34 cellular contexts compared by ENCODE assay signal in the genomic region with DNA sequence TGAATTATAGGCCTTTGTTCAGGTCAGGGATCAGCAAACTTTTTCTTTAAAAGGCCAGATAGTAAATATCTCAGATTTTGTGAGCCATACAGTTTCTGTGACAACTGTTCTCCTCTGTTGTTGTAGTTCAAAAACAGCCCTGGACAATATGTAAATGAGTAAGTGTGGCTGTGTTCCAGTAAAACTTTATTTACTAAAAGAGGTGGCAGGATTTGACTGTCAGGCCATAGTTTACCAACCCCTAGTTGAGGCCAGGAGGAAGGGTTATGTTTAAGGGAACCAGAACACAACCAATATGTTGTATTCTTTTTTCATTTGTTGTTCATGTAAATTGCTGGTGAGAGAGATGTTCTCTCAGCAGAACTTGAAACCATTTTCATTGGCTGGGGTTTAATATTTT.
DNase-seq lines count a peak whose midpoint lies in the region; ATAC-seq, FAIRE-seq and TF ChIP-seq lines count a peak whose summit lies in the region.
"Had no signal": no experiment of that assay in that cellular context is flagged by ENCODE, and none has a peak within 500 bp of the region (broad histone marks: within the 10 kb centered on the region; RNA-seq: fewer than 3 reads in every experiment).

No MANE protein-coding gene starts in this region.

- TF ChIP-seq EP300 in HepG2 (IDR thresholded peaks at IDR 0.05; ENCODE audit: low read depth in 2 of 2, low read length in 2 of 2) (no peak), HepG2 (CRISPR knock-in tag; IDR thresholded peaks at IDR 0.05; ENCODE audit: borderline replicate concordance) (no peak)

- in situ Hi-C loops in HepG2 (cut with HindIII; ENCODE audit: extremely low pct_ligation_motif_present, low pct_unique_long_range_greater_than_20kb), result no loop called here

- BruUV-seq in HepG2 (replicated peaks; lab: Mats Ljungman, UMichigan), result no TSS peak

- no peaks in the 10 kb centered on the region for H4K20me1 ChIP-seq in HepG2 (ENCODE audit: insufficient read depth, low read length)
- H4K20me1 ChIP-seq: BLaER1; BLaER1 treated with 17β-estradiol and CSF1 and Interleukin-3, amounts not matched to agents 10 nM and 100 nM had no signal

- ATAC-seq in right lobe of liver (peak; percentile 23 to 67 (median 48)), HepG2 (no peak), left lobe of liver (peak; percentile 47), HG03097 (IDR thresholded peaks at IDR 0.05; ENCODE audit: low FRiP score, unreplicated experiment) (no peak)
- ATAC-seq: A549; CD8-positive, alpha-beta T cell had no signal

- H2AFZ ChIP-seq in HepG2 (ENCODE audit: low read length), result no peak overlapping the region

- TF ChIP-seq CTCF in right lobe of liver (IDR thresholded peaks at IDR 0.05) (no peak), HepG2 (CRISPR knock-in tag; IDR thresholded peaks at IDR 0.05) (no peak), 22Rv1 (IDR thresholded peaks at IDR 0.05) (no peak)

- no peak for DNase-seq in right lobe of liver
- no peak for DNase-seq in HepG2 (ENCODE audit: low spot score)
- no peak for DNase-seq in left lobe of liver (ENCODE audit: low spot score)
- peak; percentile 29 for DNase-seq in renal cortical epithelial cell (ENCODE audit: low read depth)
- no peak for DNase-seq in NCI-H2107 treated with DMSO at 0.1 percent for 48 hours (lab: John Stamatoyannopoulos, UW; ENCODE audit: unreplicated experiment)
- no peak for DNase-seq in cardiac septum (ENCODE audit: low spot score)
- DNase-seq: 8988T; ACHN; AML-193; BE2C; C1 segment of cervical spinal cord; Caco-2; Calu3; CD4-positive, alpha-beta memory T cell; CD4-positive, alpha-beta T cell; CD4-positive, CD25-positive, alpha-beta regulatory T cell; CD8-positive, alpha-beta memory T cell; CD8-positive, alpha-beta T cell; COR-L47; DMS 273 treated with DMSO at 0.1 percent for 48 hours; DMS153; DMS53; DMS79; DMS79 treated with DMSO at 0.1 percent for 48 hours; DND-41; EL had no signal

- H3K4me3 ChIP-seq in right lobe of liver (no peak overlapping the region), HepG2 (replicated peaks in 1 of 3; ENCODE audit: insufficient read depth in 1 of 3, low read depth in 2 of 3, low read length in 3 of 3) (no peak overlapping the region)
- H3K4me3 ChIP-seq: A549; BLaER1; BLaER1 treated with 17β-estradiol and CSF1 and Interleukin-3, amounts not matched to agents 10 nM and 100 nM had no signal

- intact Hi-C loops in right lobe of liver (cut with DNase I) (no loop called here), HepG2 (cut with micrococcal nuclease; ENCODE audit: unreplicated experiment) (no loop called here), cardiac septum (cut with DNase I) (no loop called here)

- H3K27me3 ChIP-seq in right lobe of liver (no peaks in the 10 kb centered on the region), HepG2 (ENCODE audit: control insufficient read depth in 1 of 2, insufficient read depth in 2 of 2, low read length in 2 of 2) (no peaks in the 10 kb centered on the region)
- H3K27me3 ChIP-seq: BE2C; BLaER1; BLaER1 treated with 17β-estradiol and CSF1 and Interleukin-3, amounts not matched to agents 10 nM and 100 nM had no signal

- H3K9me3 ChIP-seq in right lobe of liver, result no peaks in the 10 kb centered on the region
- H3K9me3 ChIP-seq in HepG2 (ENCODE audit: low read length), result no peaks in the 10 kb centered on the region
- H3K9me3 ChIP-seq: A549; BE2C; BLaER1; BLaER1 treated with 17β-estradiol and CSF1 and Interleukin-3, amounts not matched to agents 10 nM and 100 nM; Caco-2 had no signal

- H3K9ac ChIP-seq in HepG2 (ENCODE audit: insufficient read depth, low read depth, low read length), result no peak overlapping the region
- H3K9ac ChIP-seq: BLaER1; BLaER1 treated with 17β-estradiol and CSF1 and Interleukin-3, amounts not matched to agents 10 nM and 100 nM had no signal

- TF ChIP-seq POLR2A in right lobe of liver (IDR thresholded peaks at IDR 0.05) (no peak), HepG2 (IDR thresholded peaks at IDR 0.05; ENCODE audit: insufficient read depth in 1 of 2, low read depth in 2 of 2, low read length in 2 of 2) (no peak)

- H3K4me1 ChIP-seq in right lobe of liver (peaks cover 0 to 8% (median 0%) of the 10 kb centered on the region in 4 donors), HepG2 (ENCODE audit: insufficient read depth, low read length) (no peaks in the 10 kb centered on the region)
- H3K4me1 ChIP-seq: A549, Caco-2 had no signal

- TF ChIP-seq RAD21 in HepG2 (CRISPR knock-in tag; IDR thresholded peaks at IDR 0.05), result no peak

- H3K4me2 ChIP-seq in HepG2 (ENCODE audit: low read depth, low read length), result no peak overlapping the region
- H3K4me2 ChIP-seq: A549; BLaER1; BLaER1 treated with 17β-estradiol and CSF1 and Interleukin-3, amounts not matched to agents 10 nM and 100 nM had no signal

- no peaks in the 10 kb centered on the region for H3K36me3 ChIP-seq in right lobe of liver
- no peaks in the 10 kb centered on the region for H3K36me3 ChIP-seq in HepG2 (replicated peaks in 1 of 2; ENCODE audit: control insufficient read depth in 1 of 2, insufficient read depth in 2 of 2, low read length in 2 of 2)
- H3K36me3 ChIP-seq: BE2C; BLaER1; BLaER1 treated with 17β-estradiol and CSF1 and Interleukin-3, amounts not matched to agents 10 nM and 100 nM had no signal

- H3K79me2 ChIP-seq in HepG2 (ENCODE audit: insufficient read depth, low read length), result no peaks in the 10 kb centered on the region

- no peak for FAIRE-seq in HepG2 (lab: Jason Lieb, UNC)
- FAIRE-seq: A204.1, A549, D721Med had no signal

- CTCF ChIA-PET in HepG2 (lab: Yijun Ruan, JAX; ENCODE audit: low intra/inter-chr PET ratio, low total read pairs), result no interaction called here

- H3K27ac ChIP-seq in right lobe of liver (no peak overlapping the region), HepG2 (ENCODE audit: extremely low read length, insufficient read depth, low read length) (no peak overlapping the region), 22Rv1 (peak overlapping the region; percentile 14; the same call in 1 of the 2 replicates)
- H3K27ac ChIP-seq: A549; BLaER1; BLaER1 treated with 17β-estradiol and CSF1 and Interleukin-3, amounts not matched to agents 10 nM and 100 nM; C4-2B had no signal

- POLR2A ChIA-PET in HepG2 (lab: Yijun Ruan, JAX), result no interaction called here

TF ChIP-seq in HepG2, 621 proteins besides CTCF, POLR2A, EP300 and RAD21:
- TF ChIP-seq, protein P1, sequence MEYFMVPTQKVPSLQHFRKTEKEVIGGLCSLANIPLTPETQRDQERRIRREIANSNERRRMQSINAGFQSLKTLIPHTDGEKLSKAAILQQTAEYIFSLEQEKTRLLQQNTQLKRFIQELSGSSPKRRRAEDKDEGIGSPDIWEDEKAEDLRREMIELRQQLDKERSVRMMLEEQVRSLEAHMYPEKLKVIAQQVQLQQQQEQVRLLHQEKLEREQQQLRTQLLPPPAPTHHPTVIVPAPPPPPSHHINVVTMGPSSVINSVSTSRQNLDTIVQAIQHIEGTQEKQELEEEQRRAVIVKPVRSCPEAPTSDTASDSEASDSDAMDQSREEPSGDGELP (IDR thresholded peaks at IDR 0.05; ENCODE audit: borderline replicate concordance, low read depth), result no peak
- TF ChIP-seq ZNF547 (CRISPR knock-in tag; IDR thresholded peaks at IDR 0.05), result no peak

Comparison
In these comparisons a context has a peak if more than half of its experiments do, and no peak if none do; other contexts are left out.
1. ATAC-seq: peak in right lobe of liver (4 of 4) and left lobe of liver (single experiment); none in HepG2 (single experiment) and HG03097 (single experiment).